ENCODE assay signal across 8 cellular contexts in genomic region chr19:41263042-41263849, GRCh38. TPM values are rescaled to one million over a fixed set of nuclear protein-coding genes. Genes with fewer than 3 reads are reported as not detected.
DNase-seq lines count a peak whose midpoint lies in the region; ATAC-seq and TF ChIP-seq lines count a peak whose summit lies in the region.

No MANE protein-coding gene starts in this region.

- TF ChIP-seq CTCF in GM12875 (IDR thresholded peaks at IDR 0.05; ENCODE audit: borderline replicate concordance, insufficient read depth, low read depth, low read length) = no peak

- peak overlapping the region; percentile 91 for H3K4me3 Mint-ChIP-seq in activated CD4-positive, alpha-beta memory T cell treated with anti-CD3 and anti-CD28 coated beads, Interleukin-2, amount 10 ng/mL, durations not matched to agents 7 days and 5 days

- H3K4me3 ChIP-seq in GM12875 (ENCODE audit: low read depth, low read length) (peak overlapping the region; percentile 63), mesodermal cell (ENCODE audit: extremely low read depth, insufficient read depth, low read length, poor library complexity, severe bottlenecking) (peak overlapping the region; percentile 85)

- H3K9me3 Mint-ChIP-seq in activated CD4-positive, alpha-beta memory T cell treated with anti-CD3 and anti-CD28 coated beads, Interleukin-2, amount 10 ng/mL, durations not matched to agents 7 days and 5 days = no peaks in the 10 kb centered on the region

- H3K27ac ChIP-seq in mesodermal cell (ENCODE audit: low read depth, low read length, severe bottlenecking) = peak overlapping the region; percentile 96

- WGBS in mesodermal cell (ENCODE audit: insufficient coverage in 2 of 2), 2 experiments = 0 to 1% methylated on average over 42 to 46 of the region's 46 CpGs

- H3K36me3 ChIP-seq in mesodermal cell (ENCODE audit: control insufficient read depth, insufficient read depth, low read length) = peaks cover 55% of the 10 kb centered on the region

- H3K27me3 Mint-ChIP-seq in activated CD4-positive, alpha-beta memory T cell treated with anti-CD3 and anti-CD28 coated beads, Interleukin-2, amount 10 ng/mL, durations not matched to agents 7 days and 5 days = no peaks in the 10 kb centered on the region

- peaks cover 37% of the 10 kb centered on the region for H3K36me3 Mint-ChIP-seq in activated CD4-positive, alpha-beta memory T cell treated with anti-CD3 and anti-CD28 coated beads, Interleukin-2, amount 10 ng/mL, durations not matched to agents 7 days and 5 days (ENCODE audit: low read depth)

- peaks cover 43% of the 10 kb centered on the region for H3K4me1 Mint-ChIP-seq in activated CD4-positive, alpha-beta memory T cell treated with anti-CD3 and anti-CD28 coated beads, Interleukin-2, amount 10 ng/mL, durations not matched to agents 7 days and 5 days

- ATAC-seq in HG02759 (IDR thresholded peaks at IDR 0.05; ENCODE audit: unreplicated experiment) = peak; percentile 9
- no peak for ATAC-seq in HG02870 (IDR thresholded peaks at IDR 0.05; ENCODE audit: unreplicated experiment)

- no peaks in the 10 kb centered on the region for H3K9me3 ChIP-seq in mesodermal cell (ENCODE audit: control insufficient read depth, low read length)

- POLR2A ChIA-PET in activated CD4-positive, alpha-beta memory T cell treated with anti-CD3 and anti-CD28 coated beads, Interleukin-2, amount 10 ng/mL, durations not matched to agents 7 days and 5 days (lab: Charles Lee) = interaction anchor here (0.6 to 9.1 kb wide), 34 partner anchors 8 to 1928 kb away, joined by 3 to 348 read pairs (median 5); partner anchors contain the start of genes B9D2, CCDC97, DMAC2 and GMFG

- H3K27ac Mint-ChIP-seq in activated CD4-positive, alpha-beta memory T cell treated with anti-CD3 and anti-CD28 coated beads, Interleukin-2, amount 10 ng/mL, durations not matched to agents 7 days and 5 days = peak overlapping the region; percentile 99

- H3K4me1 ChIP-seq in mesodermal cell (ENCODE audit: control insufficient read depth, insufficient read depth, low read length, poor library complexity, severe bottlenecking) = peaks cover 24% of the 10 kb centered on the region

- DNase-seq in NCI-H2227 (lab: John Stamatoyannopoulos, UW; ENCODE audit: unreplicated experiment) = peak; percentile 96
- DNase-seq in activated CD4-positive, alpha-beta memory T cell treated with anti-CD3 and anti-CD28 coated beads, Interleukin-2, amount 10 ng/mL, durations not matched to agents 7 days and 5 days = peak; percentile 91
- peak; percentile 75 for DNase-seq in ecto neural progenitor cell (ENCODE audit: low spot score)
- DNase-seq in stimulated activated CD8-positive, alpha-beta memory T cell treated with anti-CD3 and anti-CD28 coated beads, Interleukin-15, amount 100 ng/mL, for 48 hours (ENCODE audit: low read depth in 2 of 2) = peak; percentile 65 to 80

- CTCF ChIA-PET in activated CD4-positive, alpha-beta memory T cell treated with anti-CD3 and anti-CD28 coated beads, Interleukin-2, amount 10 ng/mL, durations not matched to agents 7 days and 5 days (lab: Charles Lee) = interaction anchor here (0.6 to 6.4 kb wide), 18 partner anchors 10 to 799 kb away, joined by 3 to 114 read pairs (median 4); partner anchors contain the start of genes B9D2, CCDC97, RAB4B and TGFB1

RNA-seq across cellular contexts. Expression of gene HNRNPUL1, which starts 0.9 kb away (rescaled TPM):
- 100 to 1,000 TPM; 373 to 398 TPM for total RNA-seq in activated CD4-positive, alpha-beta memory T cell treated with anti-CD3 and anti-CD28 coated beads, Interleukin-2, amount 10 ng/mL, durations not matched to agents 7 days and 5 days
- polyA plus RNA-seq in mesodermal cell (2013, experiment 1 of 2) = 214 TPM
- 198 TPM for polyA plus RNA-seq in mesodermal cell (2013, experiment 2 of 2)

RNA-seq across cellular contexts. Expression of gene AXL, which starts 44.2 kb away (rescaled TPM):
- total RNA-seq in activated CD4-positive, alpha-beta memory T cell treated with anti-CD3 and anti-CD28 coated beads, Interleukin-2, amount 10 ng/mL, durations not matched to agents 7 days and 5 days = under 1 TPM; 0.55 to 0.60 TPM
- 88.9 TPM for polyA plus RNA-seq in mesodermal cell (2013, experiment 1 of 2)
- polyA plus RNA-seq in mesodermal cell (2013, experiment 2 of 2) = 83.4 TPM

RNA-seq across cellular contexts. Expression of gene CCDC97, which starts 46.7 kb away (rescaled TPM):
- total RNA-seq in activated CD4-positive, alpha-beta memory T cell treated with anti-CD3 and anti-CD28 coated beads, Interleukin-2, amount 10 ng/mL, durations not matched to agents 7 days and 5 days = 10 to 100 TPM; 43.0 to 43.4 TPM
- 14.6 TPM for polyA plus RNA-seq in mesodermal cell (2013, experiment 1 of 2)
- 13.1 TPM for polyA plus RNA-seq in mesodermal cell (2013, experiment 2 of 2)
